In genomic region chr21:46189213-46189958, GRCh38 we compare ENCODE assay signal across 1 cellular context.
TF ChIP-seq lines count a peak whose summit lies in the region.

No MANE protein-coding gene starts in this region.

TF ChIP-seq in K562, 482 proteins besides CTCF, POLR2A, EP300 and RAD21 (continued from another document):
- TF ChIP-seq, protein P1, sequence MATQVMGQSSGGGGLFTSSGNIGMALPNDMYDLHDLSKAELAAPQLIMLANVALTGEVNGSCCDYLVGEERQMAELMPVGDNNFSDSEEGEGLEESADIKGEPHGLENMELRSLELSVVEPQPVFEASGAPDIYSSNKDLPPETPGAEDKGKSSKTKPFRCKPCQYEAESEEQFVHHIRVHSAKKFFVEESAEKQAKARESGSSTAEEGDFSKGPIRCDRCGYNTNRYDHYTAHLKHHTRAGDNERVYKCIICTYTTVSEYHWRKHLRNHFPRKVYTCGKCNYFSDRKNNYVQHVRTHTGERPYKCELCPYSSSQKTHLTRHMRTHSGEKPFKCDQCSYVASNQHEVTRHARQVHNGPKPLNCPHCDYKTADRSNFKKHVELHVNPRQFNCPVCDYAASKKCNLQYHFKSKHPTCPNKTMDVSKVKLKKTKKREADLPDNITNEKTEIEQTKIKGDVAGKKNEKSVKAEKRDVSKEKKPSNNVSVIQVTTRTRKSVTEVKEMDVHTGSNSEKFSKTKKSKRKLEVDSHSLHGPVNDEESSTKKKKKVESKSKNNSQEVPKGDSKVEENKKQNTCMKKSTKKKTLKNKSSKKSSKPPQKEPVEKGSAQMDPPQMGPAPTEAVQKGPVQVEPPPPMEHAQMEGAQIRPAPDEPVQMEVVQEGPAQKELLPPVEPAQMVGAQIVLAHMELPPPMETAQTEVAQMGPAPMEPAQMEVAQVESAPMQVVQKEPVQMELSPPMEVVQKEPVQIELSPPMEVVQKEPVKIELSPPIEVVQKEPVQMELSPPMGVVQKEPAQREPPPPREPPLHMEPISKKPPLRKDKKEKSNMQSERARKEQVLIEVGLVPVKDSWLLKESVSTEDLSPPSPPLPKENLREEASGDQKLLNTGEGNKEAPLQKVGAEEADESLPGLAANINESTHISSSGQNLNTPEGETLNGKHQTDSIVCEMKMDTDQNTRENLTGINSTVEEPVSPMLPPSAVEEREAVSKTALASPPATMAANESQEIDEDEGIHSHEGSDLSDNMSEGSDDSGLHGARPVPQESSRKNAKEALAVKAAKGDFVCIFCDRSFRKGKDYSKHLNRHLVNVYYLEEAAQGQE (CRISPR knock-in tag; IDR thresholded peaks at IDR 0.05; ENCODE audit: low read depth) = no peak
- no peak for TF ChIP-seq POLR2AphosphoS2 (IDR thresholded peaks at IDR 0.05; ENCODE audit: low read length)
- no peak for TF ChIP-seq CTBP1 (IDR thresholded peaks at IDR 0.05; ENCODE audit: borderline replicate concordance)
- TF ChIP-seq CREB1 (IDR thresholded peaks at IDR 0.05) = no peak
- peak; percentile 38; the same call in 1 of the 2 replicates for TF ChIP-seq CREB1 (CRISPR knock-in tag; IDR thresholded peaks at IDR 0.05)
- no peak for TF ChIP-seq FUS (optimal IDR thresholded peaks at IDR 0.05; ENCODE audit: low read depth, low read length)
- no peak for TF ChIP-seq NR0B1 (IDR thresholded peaks at IDR 0.05; ENCODE audit: partially characterized antibody)
- TF ChIP-seq LEF1 (IDR thresholded peaks at IDR 0.05) = no peak
- no peak for TF ChIP-seq ZNF175 (CRISPR knock-in tag; IDR thresholded peaks at IDR 0.05; ENCODE audit: low read depth)
- TF ChIP-seq RBM22 (IDR thresholded peaks at IDR 0.05; ENCODE audit: low read depth, low read length, poor library complexity, severe bottlenecking) = no peak
- TF ChIP-seq YBX1 (IDR thresholded peaks at IDR 0.05) = no peak
- TF ChIP-seq, protein P2, sequence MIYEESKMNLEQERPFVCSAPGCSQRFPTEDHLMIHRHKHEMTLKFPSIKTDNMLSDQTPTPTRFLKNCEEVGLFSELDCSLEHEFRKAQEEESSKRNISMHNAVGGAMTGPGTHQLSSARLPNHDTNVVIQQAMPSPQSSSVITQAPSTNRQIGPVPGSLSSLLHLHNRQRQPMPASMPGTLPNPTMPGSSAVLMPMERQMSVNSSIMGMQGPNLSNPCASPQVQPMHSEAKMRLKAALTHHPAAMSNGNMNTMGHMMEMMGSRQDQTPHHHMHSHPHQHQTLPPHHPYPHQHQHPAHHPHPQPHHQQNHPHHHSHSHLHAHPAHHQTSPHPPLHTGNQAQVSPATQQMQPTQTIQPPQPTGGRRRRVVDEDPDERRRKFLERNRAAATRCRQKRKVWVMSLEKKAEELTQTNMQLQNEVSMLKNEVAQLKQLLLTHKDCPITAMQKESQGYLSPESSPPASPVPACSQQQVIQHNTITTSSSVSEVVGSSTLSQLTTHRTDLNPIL (CRISPR knock-in tag; IDR thresholded peaks at IDR 0.05) = no peak
- no peak for TF ChIP-seq POLR3G (IDR thresholded peaks at IDR 0.05; ENCODE audit: extremely low read depth, insufficient read length, insufficient replicate concordance)
- TF ChIP-seq HDAC1 (IDR thresholded peaks at IDR 0.05) = peak in 1 of 2 experiments; percentile 92; a peak in 2 of 4 replicates
- no peak for TF ChIP-seq ARID2 (IDR thresholded peaks at IDR 0.05)
- no peak for TF ChIP-seq ZNF143 (CRISPR knock-in tag; IDR thresholded peaks at IDR 0.05)
- no peak for TF ChIP-seq POLR3A (IDR thresholded peaks at IDR 0.05; ENCODE audit: borderline replicate concordance, extremely low read depth, insufficient read depth, insufficient read length)
- TF ChIP-seq TAL1 (IDR thresholded peaks at IDR 0.05) = no peak
- TF ChIP-seq SETDB1 (IDR thresholded peaks at IDR 0.05; ENCODE audit: low read length) = no peak
- TF ChIP-seq ELF1 (tag; IDR thresholded peaks at IDR 0.05) = no peak
- TF ChIP-seq, protein P3, sequence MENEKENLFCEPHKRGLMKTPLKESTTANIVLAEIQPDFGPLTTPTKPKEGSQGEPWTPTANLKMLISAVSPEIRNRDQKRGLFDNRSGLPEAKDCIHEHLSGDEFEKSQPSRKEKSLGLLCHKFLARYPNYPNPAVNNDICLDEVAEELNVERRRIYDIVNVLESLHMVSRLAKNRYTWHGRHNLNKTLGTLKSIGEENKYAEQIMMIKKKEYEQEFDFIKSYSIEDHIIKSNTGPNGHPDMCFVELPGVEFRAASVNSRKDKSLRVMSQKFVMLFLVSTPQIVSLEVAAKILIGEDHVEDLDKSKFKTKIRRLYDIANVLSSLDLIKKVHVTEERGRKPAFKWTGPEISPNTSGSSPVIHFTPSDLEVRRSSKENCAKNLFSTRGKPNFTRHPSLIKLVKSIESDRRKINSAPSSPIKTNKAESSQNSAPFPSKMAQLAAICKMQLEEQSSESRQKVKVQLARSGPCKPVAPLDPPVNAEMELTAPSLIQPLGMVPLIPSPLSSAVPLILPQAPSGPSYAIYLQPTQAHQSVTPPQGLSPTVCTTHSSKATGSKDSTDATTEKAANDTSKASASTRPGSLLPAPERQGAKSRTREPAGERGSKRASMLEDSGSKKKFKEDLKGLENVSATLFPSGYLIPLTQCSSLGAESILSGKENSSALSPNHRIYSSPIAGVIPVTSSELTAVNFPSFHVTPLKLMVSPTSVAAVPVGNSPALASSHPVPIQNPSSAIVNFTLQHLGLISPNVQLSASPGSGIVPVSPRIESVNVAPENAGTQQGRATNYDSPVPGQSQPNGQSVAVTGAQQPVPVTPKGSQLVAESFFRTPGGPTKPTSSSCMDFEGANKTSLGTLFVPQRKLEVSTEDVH (IDR thresholded peaks at IDR 0.05; ENCODE audit: low read depth, partially characterized antibody) = no peak
- no peak for TF ChIP-seq E4F1 (CRISPR knock-in tag; IDR thresholded peaks at IDR 0.05; ENCODE audit: borderline replicate concordance)
- no peak for TF ChIP-seq MED1 (CRISPR knock-in tag; IDR thresholded peaks at IDR 0.05; ENCODE audit: borderline replicate concordance)
- TF ChIP-seq SNRNP70 (optimal IDR thresholded peaks at IDR 0.05; ENCODE audit: low read depth, low read length) = no peak
- TF ChIP-seq USF2 (CRISPR knock-in tag; IDR thresholded peaks at IDR 0.05) = peak; percentile 79
- no peak for TF ChIP-seq HEY1 (CRISPR knock-in tag; IDR thresholded peaks at IDR 0.05; ENCODE audit: borderline replicate concordance)
- TF ChIP-seq ESRRB (CRISPR knock-in tag; IDR thresholded peaks at IDR 0.05; ENCODE audit: borderline replicate concordance) = no peak
- no peak for TF ChIP-seq XRCC3 (IDR thresholded peaks at IDR 0.05)
- TF ChIP-seq, protein P4, sequence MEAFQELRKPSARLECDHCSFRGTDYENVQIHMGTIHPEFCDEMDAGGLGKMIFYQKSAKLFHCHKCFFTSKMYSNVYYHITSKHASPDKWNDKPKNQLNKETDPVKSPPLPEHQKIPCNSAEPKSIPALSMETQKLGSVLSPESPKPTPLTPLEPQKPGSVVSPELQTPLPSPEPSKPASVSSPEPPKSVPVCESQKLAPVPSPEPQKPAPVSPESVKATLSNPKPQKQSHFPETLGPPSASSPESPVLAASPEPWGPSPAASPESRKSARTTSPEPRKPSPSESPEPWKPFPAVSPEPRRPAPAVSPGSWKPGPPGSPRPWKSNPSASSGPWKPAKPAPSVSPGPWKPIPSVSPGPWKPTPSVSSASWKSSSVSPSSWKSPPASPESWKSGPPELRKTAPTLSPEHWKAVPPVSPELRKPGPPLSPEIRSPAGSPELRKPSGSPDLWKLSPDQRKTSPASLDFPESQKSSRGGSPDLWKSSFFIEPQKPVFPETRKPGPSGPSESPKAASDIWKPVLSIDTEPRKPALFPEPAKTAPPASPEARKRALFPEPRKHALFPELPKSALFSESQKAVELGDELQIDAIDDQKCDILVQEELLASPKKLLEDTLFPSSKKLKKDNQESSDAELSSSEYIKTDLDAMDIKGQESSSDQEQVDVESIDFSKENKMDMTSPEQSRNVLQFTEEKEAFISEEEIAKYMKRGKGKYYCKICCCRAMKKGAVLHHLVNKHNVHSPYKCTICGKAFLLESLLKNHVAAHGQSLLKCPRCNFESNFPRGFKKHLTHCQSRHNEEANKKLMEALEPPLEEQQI (IDR thresholded peaks at IDR 0.05) = no peak
- TF ChIP-seq ZNF586 (CRISPR knock-in tag; conservative IDR thresholded peaks at IDR 0.05) = no peak
- no peak for TF ChIP-seq U2AF2 (optimal IDR thresholded peaks at IDR 0.05; ENCODE audit: low read depth, low read length)
- TF ChIP-seq, protein P5, sequence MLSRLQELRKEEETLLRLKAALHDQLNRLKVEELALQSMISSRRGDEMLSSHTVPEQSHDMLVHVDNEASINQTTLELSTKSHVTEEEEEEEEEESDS (CRISPR knock-in tag; IDR thresholded peaks at IDR 0.05) = no peak
